Comparison of ENCODE assay signal across 22 cellular contexts in the genomic region with DNA sequence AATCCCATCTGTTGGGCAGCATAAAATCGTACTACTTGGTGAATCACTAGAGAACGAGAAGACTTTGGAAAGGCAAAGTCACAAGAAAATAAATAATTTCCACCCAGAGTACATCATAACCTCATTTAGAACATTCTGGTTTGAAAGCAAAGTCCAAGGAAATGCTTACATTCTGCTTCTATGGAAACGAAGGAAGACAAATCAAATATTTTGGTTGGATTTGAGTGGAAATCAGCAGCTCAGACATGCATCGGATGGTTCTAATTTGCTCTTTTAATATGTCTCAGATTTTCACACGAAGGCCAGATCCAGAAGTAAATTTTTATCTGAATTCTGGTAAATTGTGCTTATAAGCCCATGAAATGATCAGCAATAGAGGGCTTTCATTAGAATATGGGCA.
DNase-seq lines count a peak whose midpoint lies in the region; ATAC-seq and TF ChIP-seq lines count a peak whose summit lies in the region.
"Had no signal": no experiment of that assay in that cellular context is flagged by ENCODE, and none has a peak within 500 bp of the region (broad histone marks: within the 10 kb centered on the region; RNA-seq: fewer than 3 reads in every experiment).

No MANE protein-coding gene starts in this region.

- H3K27me3 ChIP-seq in thoracic aorta (replicated peaks; ENCODE audit: insufficient read depth), result no peaks in the 10 kb centered on the region

- H3K27ac Mint-ChIP-seq in WTC11, result no peak overlapping the region
- H3K27ac Mint-ChIP-seq in activated CD8-positive, alpha-beta T cell treated with anti-CD3 and anti-CD28 coated beads for 36 hours, result no peak overlapping the region
- H3K27ac Mint-ChIP-seq: CD4-positive, alpha-beta T cell; IgD-negative memory B cell had no signal

- POLR2A ChIA-PET in WTC11 (lab: Charles Lee), result no interaction called here
- POLR2A ChIA-PET in activated CD8-positive, alpha-beta T cell treated with anti-CD3 and anti-CD28 coated beads for 36 hours (lab: Charles Lee), result no interaction called here

- H3K4me1 ChIP-seq in thoracic aorta (ENCODE audit: control insufficient read depth in 1 of 2, low read depth in 2 of 2), result peaks cover 0 to 18% of the 10 kb centered on the region in 2 donors
- H3K4me1 ChIP-seq: HAP-1 had no signal

- no peaks in the 10 kb centered on the region for H3K4me1 Mint-ChIP-seq in WTC11
- H3K4me1 Mint-ChIP-seq in activated CD8-positive, alpha-beta T cell treated with anti-CD3 and anti-CD28 coated beads for 36 hours (ENCODE audit: low read depth), result no peaks in the 10 kb centered on the region
- H3K4me1 Mint-ChIP-seq: IgD-negative memory B cell had no signal

- peaks cover 2% of the 10 kb centered on the region; the same call in 1 of the 2 replicates for H3K27me3 Mint-ChIP-seq in WTC11 (ENCODE audit: low read depth)
- H3K27me3 Mint-ChIP-seq in activated CD8-positive, alpha-beta T cell treated with anti-CD3 and anti-CD28 coated beads for 36 hours, result no peaks in the 10 kb centered on the region
- H3K27me3 Mint-ChIP-seq: CD4-positive, alpha-beta T cell; IgD-negative memory B cell had no signal

- H3K9me3 ChIP-seq in thoracic aorta, result no peaks in the 10 kb centered on the region

- peak; percentile 16 for DNase-seq in GM03348 (ENCODE audit: low spot score)
- peak; percentile 48 for DNase-seq in dedifferentiated amniotic fluid mesenchymal stem cell (ENCODE audit: extremely low spot score)
- peak; percentile 79 for DNase-seq in fibroblast of the conjunctiva (ENCODE audit: low read depth)
- no peak for DNase-seq in thoracic aorta (ENCODE audit: low spot score)
- no peak for DNase-seq in 8988T
- DNase-seq in WTC11 (ENCODE audit: low spot score), result no peak
- DNase-seq in activated CD8-positive, alpha-beta T cell treated with anti-CD3 and anti-CD28 coated beads for 36 hours, result no peak
- DNase-seq: AML-193; Calu3; CD4-positive, alpha-beta T cell; DMS53; NCI-H1105; NCI-H1694 treated with DMSO at 0.1 percent for 48 hours; NCI-H446; NCI-H69; OCI-M1; RPMI8226; SIG-M5 had no signal

- H3K36me3 ChIP-seq in thoracic aorta, result peaks cover 6% of the 10 kb centered on the region
- H3K36me3 ChIP-seq: HAP-1 had no signal

- no peak overlapping the region for H3K4me3 Mint-ChIP-seq in WTC11
- H3K4me3 Mint-ChIP-seq in activated CD8-positive, alpha-beta T cell treated with anti-CD3 and anti-CD28 coated beads for 36 hours, result no peak overlapping the region
- H3K4me3 Mint-ChIP-seq: CD4-positive, alpha-beta T cell; IgD-negative memory B cell had no signal

- peaks cover 30% of the 10 kb centered on the region for H3K9me3 Mint-ChIP-seq in WTC11
- H3K9me3 Mint-ChIP-seq in activated CD8-positive, alpha-beta T cell treated with anti-CD3 and anti-CD28 coated beads for 36 hours, result peaks cover 16% of the 10 kb centered on the region

- intact Hi-C loops in activated CD8-positive, alpha-beta T cell treated with anti-CD3 and anti-CD28 coated beads for 36 hours (cut with micrococcal nuclease), result no loop called here

- TF ChIP-seq CTCF in thoracic aorta (IDR thresholded peaks at IDR 0.05) (no peak), WTC11 (IDR thresholded peaks at IDR 0.05) (no peak)
- TF ChIP-seq CTCF in activated CD8-positive, alpha-beta T cell treated with anti-CD3 and anti-CD28 coated beads for 36 hours (IDR thresholded peaks at IDR 0.05), result no peak

- peaks cover 75% of the 10 kb centered on the region for H3K36me3 Mint-ChIP-seq in WTC11
- peaks cover 30% of the 10 kb centered on the region for H3K36me3 Mint-ChIP-seq in activated CD8-positive, alpha-beta T cell treated with anti-CD3 and anti-CD28 coated beads for 36 hours (ENCODE audit: low read depth)

- H3K4me3 ChIP-seq in thoracic aorta, result peak overlapping the region; percentile 4
- H3K4me3 ChIP-seq: HAP-1 had no signal

- CTCF ChIA-PET in WTC11 (lab: Charles Lee), result no interaction called here
- CTCF ChIA-PET in activated CD8-positive, alpha-beta T cell treated with anti-CD3 and anti-CD28 coated beads for 36 hours (lab: Charles Lee), result no interaction called here

- ATAC-seq in thoracic aorta (ENCODE audit: insufficient number of reproducible peaks, low FRiP score, low read depth), result no peak
- no peak for ATAC-seq in WTC11
- ATAC-seq in activated CD8-positive, alpha-beta T cell treated with anti-CD3 and anti-CD28 coated beads for 36 hours, result no peak
- no peak for ATAC-seq in HG02623 (IDR thresholded peaks at IDR 0.05; ENCODE audit: unreplicated experiment)

- H3K27ac ChIP-seq in thoracic aorta, result peak overlapping the region; percentile 65 to 72
- H3K27ac ChIP-seq: HL-60 had no signal

TF ChIP-seq in WTC11, 78 proteins besides CTCF, POLR2A, EP300 and RAD21 (continues in another document):
- TF ChIP-seq JUN (CRISPR knock-in tag; IDR thresholded peaks at IDR 0.05) (no peak), FOXK1 (CRISPR knock-in tag; IDR thresholded peaks at IDR 0.05) (no peak), HMGA2 (CRISPR knock-in tag; IDR thresholded peaks at IDR 0.05) (no peak), TEAD4 (CRISPR knock-in tag; IDR thresholded peaks at IDR 0.05) (no peak), GABPB1 (CRISPR knock-in tag; IDR thresholded peaks at IDR 0.05) (no peak)
- TF ChIP-seq, protein P1, sequence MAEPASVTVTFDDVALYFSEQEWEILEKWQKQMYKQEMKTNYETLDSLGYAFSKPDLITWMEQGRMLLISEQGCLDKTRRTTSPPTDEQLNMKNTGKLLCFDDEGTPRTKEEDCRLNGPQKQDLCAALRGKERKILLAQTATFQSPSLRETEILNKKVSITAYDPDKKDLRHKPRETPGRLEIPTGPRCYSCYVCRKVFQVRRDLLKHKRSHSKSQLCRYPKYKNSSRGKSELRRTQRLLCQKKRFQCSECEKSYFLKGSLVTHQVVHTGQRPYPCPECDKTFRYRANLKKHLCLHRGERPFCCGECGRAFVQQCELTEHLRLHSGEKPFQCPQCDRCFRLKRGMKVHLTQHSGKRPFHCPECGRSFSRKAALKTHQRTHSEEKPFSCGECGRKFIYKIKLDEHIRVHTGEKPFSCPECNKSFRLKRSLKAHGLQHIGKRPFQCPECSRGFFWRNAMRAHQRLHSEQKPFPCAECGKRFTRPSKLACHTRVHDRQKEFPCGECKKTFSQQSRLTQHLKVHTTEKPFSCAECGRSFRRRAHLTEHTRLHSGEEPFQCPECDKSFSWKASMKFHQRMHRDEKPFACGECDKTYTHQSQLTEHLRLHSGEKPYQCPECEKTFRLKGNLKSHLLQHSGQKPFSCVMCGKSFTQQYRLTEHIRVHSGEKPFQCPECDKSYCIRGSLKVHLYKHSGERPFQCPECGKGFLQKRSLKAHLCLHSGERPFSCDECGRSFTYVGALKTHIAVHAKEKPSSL (CRISPR knock-in tag; conservative IDR thresholded peaks at IDR 0.05), result no peak
- TF ChIP-seq, protein P2, sequence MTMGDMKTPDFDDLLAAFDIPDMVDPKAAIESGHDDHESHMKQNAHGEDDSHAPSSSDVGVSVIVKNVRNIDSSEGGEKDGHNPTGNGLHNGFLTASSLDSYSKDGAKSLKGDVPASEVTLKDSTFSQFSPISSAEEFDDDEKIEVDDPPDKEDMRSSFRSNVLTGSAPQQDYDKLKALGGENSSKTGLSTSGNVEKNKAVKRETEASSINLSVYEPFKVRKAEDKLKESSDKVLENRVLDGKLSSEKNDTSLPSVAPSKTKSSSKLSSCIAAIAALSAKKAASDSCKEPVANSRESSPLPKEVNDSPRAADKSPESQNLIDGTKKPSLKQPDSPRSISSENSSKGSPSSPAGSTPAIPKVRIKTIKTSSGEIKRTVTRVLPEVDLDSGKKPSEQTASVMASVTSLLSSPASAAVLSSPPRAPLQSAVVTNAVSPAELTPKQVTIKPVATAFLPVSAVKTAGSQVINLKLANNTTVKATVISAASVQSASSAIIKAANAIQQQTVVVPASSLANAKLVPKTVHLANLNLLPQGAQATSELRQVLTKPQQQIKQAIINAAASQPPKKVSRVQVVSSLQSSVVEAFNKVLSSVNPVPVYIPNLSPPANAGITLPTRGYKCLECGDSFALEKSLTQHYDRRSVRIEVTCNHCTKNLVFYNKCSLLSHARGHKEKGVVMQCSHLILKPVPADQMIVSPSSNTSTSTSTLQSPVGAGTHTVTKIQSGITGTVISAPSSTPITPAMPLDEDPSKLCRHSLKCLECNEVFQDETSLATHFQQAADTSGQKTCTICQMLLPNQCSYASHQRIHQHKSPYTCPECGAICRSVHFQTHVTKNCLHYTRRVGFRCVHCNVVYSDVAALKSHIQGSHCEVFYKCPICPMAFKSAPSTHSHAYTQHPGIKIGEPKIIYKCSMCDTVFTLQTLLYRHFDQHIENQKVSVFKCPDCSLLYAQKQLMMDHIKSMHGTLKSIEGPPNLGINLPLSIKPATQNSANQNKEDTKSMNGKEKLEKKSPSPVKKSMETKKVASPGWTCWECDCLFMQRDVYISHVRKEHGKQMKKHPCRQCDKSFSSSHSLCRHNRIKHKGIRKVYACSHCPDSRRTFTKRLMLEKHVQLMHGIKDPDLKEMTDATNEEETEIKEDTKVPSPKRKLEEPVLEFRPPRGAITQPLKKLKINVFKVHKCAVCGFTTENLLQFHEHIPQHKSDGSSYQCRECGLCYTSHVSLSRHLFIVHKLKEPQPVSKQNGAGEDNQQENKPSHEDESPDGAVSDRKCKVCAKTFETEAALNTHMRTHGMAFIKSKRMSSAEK (CRISPR knock-in tag; IDR thresholded peaks at IDR 0.05; ENCODE audit: borderline replicate concordance), result no peak
- TF ChIP-seq, protein P3, sequence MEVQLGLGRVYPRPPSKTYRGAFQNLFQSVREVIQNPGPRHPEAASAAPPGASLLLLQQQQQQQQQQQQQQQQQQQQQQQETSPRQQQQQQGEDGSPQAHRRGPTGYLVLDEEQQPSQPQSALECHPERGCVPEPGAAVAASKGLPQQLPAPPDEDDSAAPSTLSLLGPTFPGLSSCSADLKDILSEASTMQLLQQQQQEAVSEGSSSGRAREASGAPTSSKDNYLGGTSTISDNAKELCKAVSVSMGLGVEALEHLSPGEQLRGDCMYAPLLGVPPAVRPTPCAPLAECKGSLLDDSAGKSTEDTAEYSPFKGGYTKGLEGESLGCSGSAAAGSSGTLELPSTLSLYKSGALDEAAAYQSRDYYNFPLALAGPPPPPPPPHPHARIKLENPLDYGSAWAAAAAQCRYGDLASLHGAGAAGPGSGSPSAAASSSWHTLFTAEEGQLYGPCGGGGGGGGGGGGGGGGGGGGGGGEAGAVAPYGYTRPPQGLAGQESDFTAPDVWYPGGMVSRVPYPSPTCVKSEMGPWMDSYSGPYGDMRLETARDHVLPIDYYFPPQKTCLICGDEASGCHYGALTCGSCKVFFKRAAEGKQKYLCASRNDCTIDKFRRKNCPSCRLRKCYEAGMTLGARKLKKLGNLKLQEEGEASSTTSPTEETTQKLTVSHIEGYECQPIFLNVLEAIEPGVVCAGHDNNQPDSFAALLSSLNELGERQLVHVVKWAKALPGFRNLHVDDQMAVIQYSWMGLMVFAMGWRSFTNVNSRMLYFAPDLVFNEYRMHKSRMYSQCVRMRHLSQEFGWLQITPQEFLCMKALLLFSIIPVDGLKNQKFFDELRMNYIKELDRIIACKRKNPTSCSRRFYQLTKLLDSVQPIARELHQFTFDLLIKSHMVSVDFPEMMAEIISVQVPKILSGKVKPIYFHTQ (CRISPR knock-in tag; IDR thresholded peaks at IDR 0.05), result no peak

Comparison
In these comparisons a context has a peak if more than half of its experiments do, and no peak if none do; other contexts are left out.
1. DNase-seq: peak in GM03348 (single experiment), dedifferentiated amniotic fluid mesenchymal stem cell (single experiment) and fibroblast of the conjunctiva (single experiment); none in thoracic aorta (single experiment), 8988T (single experiment), WTC11 (single experiment) and activated CD8-positive, alpha-beta T cell treated with anti-CD3 and anti-CD28 coated beads for 36 hours (single experiment).